In the genomic region with DNA sequence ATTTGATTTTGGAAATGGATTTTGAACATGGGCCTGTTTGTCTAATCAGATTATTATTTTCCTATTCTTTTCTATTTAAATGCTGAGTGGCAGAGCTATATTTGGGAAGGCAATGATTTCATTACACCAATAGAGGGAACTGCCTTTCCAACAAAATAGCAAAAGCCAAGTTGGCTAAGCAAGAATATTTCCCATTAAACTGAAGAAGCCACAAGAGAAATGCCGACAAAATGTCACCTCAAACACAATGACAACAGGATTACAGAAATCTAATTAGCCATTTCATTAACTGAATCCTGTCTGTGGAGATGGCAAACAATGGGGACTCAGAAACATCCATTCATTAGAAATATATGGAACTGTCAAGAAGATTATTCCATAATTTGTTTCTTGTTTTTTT, we compare ENCODE assay signal across 23 cellular contexts.
DNase-seq lines count a peak whose midpoint lies in the region; ATAC-seq and TF ChIP-seq lines count a peak whose summit lies in the region.
"Had no signal": no experiment of that assay in that cellular context is flagged by ENCODE, and none has a peak within 500 bp of the region (broad histone marks: within the 10 kb centered on the region; RNA-seq: fewer than 3 reads in every experiment).

No MANE protein-coding gene starts in this region.

- H3K4me1 Mint-ChIP-seq in endodermal cell: no peaks in the 10 kb centered on the region
- H3K4me1 Mint-ChIP-seq: B cell; CD4-positive, CD25-positive, alpha-beta regulatory T cell; IgD-negative memory B cell; T-cell had no signal

- no peak overlapping the region for H3K27ac ChIP-seq in endodermal cell (ENCODE audit: low read depth, low read length)
- H3K27ac ChIP-seq: RWPE1 had no signal

- no peak overlapping the region for H3K9ac ChIP-seq in endodermal cell (ENCODE audit: extremely low read depth, low read length, poor library complexity, severe bottlenecking)

- H3K27me3 Mint-ChIP-seq in endodermal cell (ENCODE audit: insufficient read depth): no peaks in the 10 kb centered on the region
- H3K27me3 Mint-ChIP-seq: B cell; CD4-positive, CD25-positive, alpha-beta regulatory T cell; IgD-negative memory B cell; T-cell had no signal

- no peaks in the 10 kb centered on the region for H3K27me3 ChIP-seq in endodermal cell (ENCODE audit: control insufficient read depth, insufficient read depth, low read length, poor library complexity, severe bottlenecking)
- H3K27me3 ChIP-seq: MG63 had no signal

- H3K4me1 ChIP-seq in endodermal cell (ENCODE audit: control insufficient read depth, insufficient read depth, low read length): no peaks in the 10 kb centered on the region

- no peak overlapping the region for H3K4me3 Mint-ChIP-seq in endodermal cell
- H3K4me3 Mint-ChIP-seq: B cell; CD4-positive, CD25-positive, alpha-beta regulatory T cell; IgD-negative memory B cell; T-cell had no signal

- no peak for ATAC-seq in GM19467 (IDR thresholded peaks at IDR 0.05; ENCODE audit: unreplicated experiment)
- ATAC-seq: SK-N-SH treated with all-trans-retinoic acid at 6 μM for 48 hours, T-cell had no signal

- 77 to 100% methylated on average over 1 of the region's 1 CpG for WGBS in endodermal cell (ENCODE audit: insufficient coverage in 1 of 2, insufficient read length in 1 of 2), 2 experiments

- TF ChIP-seq CTCF in endodermal cell (conservative IDR thresholded peaks at IDR 0.05): no peak

- H3K9me3 ChIP-seq in endodermal cell (ENCODE audit: control insufficient read depth, low read length): peaks cover 9% of the 10 kb centered on the region

- no peaks in the 10 kb centered on the region for H3K36me3 Mint-ChIP-seq in endodermal cell (ENCODE audit: low read depth)
- H3K36me3 Mint-ChIP-seq: CD4-positive, CD25-positive, alpha-beta regulatory T cell; IgD-negative memory B cell; T-cell had no signal

- peak overlapping the region; percentile 7 for H3K4me3 ChIP-seq in endodermal cell (ENCODE audit: low read length)
- H3K4me3 ChIP-seq: MG63 had no signal

- DNase-seq in SIG-M5 treated with dmso at 0.1 percent for 504 hours (lab: John Stamatoyannopoulos, UW; ENCODE audit: unreplicated experiment) (peak; percentile 2), SIG-M5 (lab: John Stamatoyannopoulos, UW) (no peak), NCI-H446 treated with DMSO at 0.1 percent for 48 hours (lab: John Stamatoyannopoulos, UW) (peak; percentile 10), endodermal cell (no peak), stromal cell of bone marrow (ENCODE audit: low read depth) (peak; percentile 18), MV-4-11 (lab: John Stamatoyannopoulos, UW) (no peak), NCI-H774 (lab: John Stamatoyannopoulos, UW) (no peak)
- DNase-seq: CD4-positive, CD25-positive, alpha-beta regulatory T cell; DMS 273 treated with DMSO at 0.1 percent for 48 hours; MG63; NCI-H1048; NCI-H1417 treated with DMSO at 0.1 percent for 48 hours; NCI-H187; NCI-H2107; NCI-H2227 treated with DMSO at 0.1 percent for 48 hours; NCI-H524; SHP77 treated with DMSO at 0.1 percent for 48 hours; T-cell had no signal

- H3K36me3 ChIP-seq in endodermal cell (ENCODE audit: control insufficient read depth, insufficient read depth, low read length): no peaks in the 10 kb centered on the region
- H3K36me3 ChIP-seq: MG63 had no signal

- peaks cover 20% of the 10 kb centered on the region for H3K9me3 Mint-ChIP-seq in endodermal cell

- no peak overlapping the region for H3K27ac Mint-ChIP-seq in endodermal cell
- H3K27ac Mint-ChIP-seq: B cell; CD4-positive, CD25-positive, alpha-beta regulatory T cell; IgD-negative memory B cell; T-cell had no signal

Comparison
In these comparisons a context has a peak if more than half of its experiments do, and no peak if none do; other contexts are left out.
1. DNase-seq: peak in SIG-M5 treated with dmso at 0.1 percent for 504 hours (single experiment), NCI-H446 treated with DMSO at 0.1 percent for 48 hours (single experiment) and stromal cell of bone marrow (single experiment); none in SIG-M5 (single experiment), endodermal cell (single experiment), MV-4-11 (single experiment) and NCI-H774 (single experiment).